Comparison of ENCODE assay signal across 8 cellular contexts in the genomic region with DNA sequence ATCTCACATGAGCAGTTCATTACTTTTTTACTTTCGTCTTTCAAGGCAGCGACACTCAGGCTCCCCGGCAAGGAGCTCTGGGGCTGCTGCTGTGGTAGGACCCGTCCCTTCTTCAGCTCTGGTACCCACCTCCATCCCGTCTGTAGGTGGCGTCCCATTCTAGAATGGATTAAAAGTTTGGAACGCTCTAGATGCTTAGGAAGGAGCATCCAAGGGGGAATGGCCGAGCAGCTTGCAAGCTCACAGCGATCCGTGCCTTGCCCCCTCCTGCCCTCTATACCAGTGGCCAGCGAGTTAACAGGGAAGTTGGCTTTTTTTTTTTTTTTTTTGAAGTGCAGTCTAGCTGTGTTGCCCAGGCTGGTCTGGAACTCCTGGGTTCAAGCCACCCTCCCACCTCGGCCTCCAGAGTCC. TPM values are rescaled to one million over a fixed set of nuclear protein-coding genes. Genes with fewer than 3 reads are reported as not detected.
DNase-seq lines count a peak whose midpoint lies in the region; ATAC-seq and TF ChIP-seq lines count a peak whose summit lies in the region.

No MANE protein-coding gene starts in this region.

- no peaks in the 10 kb centered on the region for H3K79me1 ChIP-seq in IMR-90 (ENCODE audit: low read depth in 1 of 2, low read length in 2 of 2)

- H4K5ac ChIP-seq in IMR-90 (ENCODE audit: low read depth, low read length), result no peak overlapping the region

- dilution Hi-C loops in IMR-90 (cut with HindIII; ENCODE audit: low sequenced_read_pairs, unreplicated experiment), result no loop called here

- no peak overlapping the region for H2BK15ac ChIP-seq in IMR-90 (ENCODE audit: low read depth, low read length)

- TF ChIP-seq CTCF in IMR-90 (conservative IDR thresholded peaks at IDR 0.05; ENCODE audit: low read depth, low read length), result peak; percentile 41
- peak; percentile 56 for TF ChIP-seq CTCF in astrocyte of the spinal cord (IDR thresholded peaks at IDR 0.05; ENCODE audit: low read depth, low read length)

- H3K9ac ChIP-seq in IMR-90 (ENCODE audit: low read depth, low read length), result no peak overlapping the region

- no peak overlapping the region for H2BK5ac ChIP-seq in IMR-90 (ENCODE audit: low read depth, low read length, poor library complexity, severe bottlenecking)

- POLR2A ChIA-PET in IMR-90 (lab: Charles Lee; ENCODE audit: unreplicated experiment), result no interaction called here

- H2AK5ac ChIP-seq in IMR-90 (ENCODE audit: low read depth, low read length), result no peak overlapping the region

- no peak overlapping the region for H3K14ac ChIP-seq in IMR-90 (replicated peaks; ENCODE audit: low read depth, low read length)

- H3K4me3 ChIP-seq in IMR-90 (ENCODE audit: insufficient read depth, low read depth, low read length), result no peak overlapping the region
- no peak overlapping the region for H3K4me3 ChIP-seq in astrocyte of the spinal cord (ENCODE audit: low read depth, low read length)
- no peak overlapping the region for H3K4me3 ChIP-seq in muscle layer of duodenum (ENCODE audit: low read depth in 1 of 2, low read length in 2 of 2)

- H4K91ac ChIP-seq in IMR-90 (ENCODE audit: insufficient read depth, low read depth, low read length), result no peak overlapping the region

- no peak overlapping the region for H2AFZ ChIP-seq in IMR-90 (replicated peaks; ENCODE audit: low read length, poor library complexity)

- H2AK9ac ChIP-seq in IMR-90 (replicated peaks; ENCODE audit: low read depth, low read length, poor library complexity), result peak overlapping the region; percentile 46

- H3K36me3 ChIP-seq in IMR-90 (ENCODE audit: control insufficient read depth, insufficient read depth, low read length) (peaks cover 5% of the 10 kb centered on the region; the same call in 1 of the 2 replicates), muscle layer of duodenum (ENCODE audit: control insufficient read depth in 1 of 2, insufficient read depth in 2 of 2, low read length in 2 of 2) (peaks cover 0 to 29% of the 10 kb centered on the region in 2 donors)

- no peaks in the 10 kb centered on the region for H3K9me1 ChIP-seq in IMR-90 (ENCODE audit: insufficient read depth, low read length)

- H3K27me3 ChIP-seq in IMR-90 (ENCODE audit: control insufficient read depth, insufficient read depth, low read length) (no peaks in the 10 kb centered on the region), muscle layer of duodenum (ENCODE audit: low read depth, low read length) (no peaks in the 10 kb centered on the region)

- H4K8ac ChIP-seq in IMR-90 (ENCODE audit: low read depth in 2 of 2, low read length in 2 of 2), result no peak overlapping the region

- H3K4me1 ChIP-seq in IMR-90 (ENCODE audit: control insufficient read depth, insufficient read depth, low read length), result peaks cover 3% of the 10 kb centered on the region; the same call in 1 of the 2 replicates
- peaks cover 2 to 6% of the 10 kb centered on the region in 2 donors for H3K4me1 ChIP-seq in muscle layer of duodenum (ENCODE audit: control insufficient read depth in 1 of 2, insufficient read depth in 2 of 2, low read length in 2 of 2)

- CTCF ChIA-PET in IMR-90 (lab: Yijun Ruan, JAX), result interaction anchor here (0.6 to 1.8 kb wide), 4 partner anchors 10 to 224 kb away, joined by 3 to 6 read pairs (median 4); no protein-coding TSS in a partner anchor

- peak; percentile 25 to 32 for DNase-seq in activated T-cell treated with anti-CD3 and anti-CD28 coated beads, Interleukin-2, amount 50 U/mL, for 48 hours
- DNase-seq in activated T-cell treated with anti-CD3 and anti-CD28 coated beads for 4 hours (no peak), IMR-90 (peak; percentile 43), astrocyte of the spinal cord (ENCODE audit: low read depth, low spot score) (peak; percentile 45), COLO668 (lab: John Stamatoyannopoulos, UW; ENCODE audit: unreplicated experiment) (no peak), NCI-H226 (no peak)
- no peak for DNase-seq in activated effector memory CD4-positive, alpha-beta T cell treated with anti-CD3 and anti-CD28 coated beads, Interleukin-2, amount 50 U/mL, for 16 hours

- H3K18ac ChIP-seq in IMR-90 (ENCODE audit: low read depth, low read length), result no peak overlapping the region

- H3K23ac ChIP-seq in IMR-90 (ENCODE audit: low read depth, low read length), result no peak overlapping the region

- H3K9me3 ChIP-seq in IMR-90 (ENCODE audit: control insufficient read depth, insufficient read depth, low read length), result no peaks in the 10 kb centered on the region
- no peaks in the 10 kb centered on the region for H3K9me3 ChIP-seq in muscle layer of duodenum (ENCODE audit: control insufficient read depth in 1 of 2, low read length in 2 of 2)

- H2BK120ac ChIP-seq in IMR-90 (ENCODE audit: low read depth, low read length), result no peak overlapping the region

- ATAC-seq in IMR-90 (ENCODE audit: low read depth), result peak; percentile 61

- no peak overlapping the region for H3K56ac ChIP-seq in IMR-90 (ENCODE audit: extremely low read depth, insufficient read depth, low read length)

- no peak overlapping the region for H2BK20ac ChIP-seq in IMR-90 (ENCODE audit: low read depth, low read length)

- no peak overlapping the region for H3K4ac ChIP-seq in IMR-90 (ENCODE audit: low read depth, low read length)

- peak; percentile 43 for TF ChIP-seq RAD21 in IMR-90 (IDR thresholded peaks at IDR 0.05; ENCODE audit: low read length)

- in situ Hi-C loops in IMR-90 (cut with MboI; ENCODE audit: low sequenced_read_pairs) (no loop called here), astrocyte of the spinal cord (cut with HindIII; ENCODE audit: low sequenced_read_pairs) (no loop called here)

- no TSS peak for BruUV-seq in IMR-90 (replicated peaks; lab: Mats Ljungman, UMichigan)

- WGBS in IMR-90 (ENCODE audit: extremely low coverage in 2 of 2, insufficient read length in 1 of 2), 2 experiments, result no CpG with 5 or more reads among the region's 12 CpGs

- no peak overlapping the region for H3K4me2 ChIP-seq in IMR-90 (ENCODE audit: low read depth, low read length)

- H4K20me1 ChIP-seq in IMR-90 (ENCODE audit: insufficient read depth, low read length), result no peaks in the 10 kb centered on the region; the same call in 1 of the 2 replicates

- H3K27ac ChIP-seq in IMR-90 (ENCODE audit: insufficient read depth, low read length) (no peak overlapping the region), muscle layer of duodenum (ENCODE audit: low read length) (peak overlapping the region; percentile 54)

- intact Hi-C loops in IMR-90 (cut with micrococcal nuclease), result no loop called here

- no peak for TF ChIP-seq POLR2A in IMR-90 (IDR thresholded peaks at IDR 0.05; ENCODE audit: low read depth, low read length)

TF ChIP-seq in IMR-90, 13 proteins besides CTCF, POLR2A, EP300 and RAD21:
- TF ChIP-seq BHLHE40 (IDR thresholded peaks at IDR 0.05; ENCODE audit: low read depth, low read length), result no peak
- TF ChIP-seq, protein P1, sequence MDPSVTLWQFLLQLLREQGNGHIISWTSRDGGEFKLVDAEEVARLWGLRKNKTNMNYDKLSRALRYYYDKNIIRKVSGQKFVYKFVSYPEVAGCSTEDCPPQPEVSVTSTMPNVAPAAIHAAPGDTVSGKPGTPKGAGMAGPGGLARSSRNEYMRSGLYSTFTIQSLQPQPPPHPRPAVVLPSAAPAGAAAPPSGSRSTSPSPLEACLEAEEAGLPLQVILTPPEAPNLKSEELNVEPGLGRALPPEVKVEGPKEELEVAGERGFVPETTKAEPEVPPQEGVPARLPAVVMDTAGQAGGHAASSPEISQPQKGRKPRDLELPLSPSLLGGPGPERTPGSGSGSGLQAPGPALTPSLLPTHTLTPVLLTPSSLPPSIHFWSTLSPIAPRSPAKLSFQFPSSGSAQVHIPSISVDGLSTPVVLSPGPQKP (IDR thresholded peaks at IDR 0.05; ENCODE audit: borderline replicate concordance, low read depth, low read length), result no peak
- no peak for TF ChIP-seq MXI1 (IDR thresholded peaks at IDR 0.05; ENCODE audit: borderline replicate concordance, low read depth, low read length)
- TF ChIP-seq SMC3 (IDR thresholded peaks at IDR 0.05; ENCODE audit: low read depth, low read length), result peak; percentile 35
- TF ChIP-seq MAFK (IDR thresholded peaks at IDR 0.05; ENCODE audit: low read depth, low read length), result no peak

RNA-seq across cellular contexts. Expression of a gene that starts 22.8 kb away (rescaled TPM):
- total RNA-seq in IMR-90 (2012; rRNA removed), result 5.6 and 6.1 TPM in 2 replicates
- polyA plus RNA-seq in IMR-90 (2012; rRNA removed), result 82.6 and 106 TPM in 2 replicates
- polyA plus RNA-seq in IMR-90 (2012; cell fraction: cytosol; rRNA removed), result 56.1 and 135 TPM in 2 replicates
- 100 and 222 TPM in 2 replicates for polyA plus RNA-seq in IMR-90 (2012; cell fraction: nucleus; rRNA removed; ENCODE audit: low replicate concordance)

RNA-seq across cellular contexts. Expression of a gene that starts 50.2 kb away (rescaled TPM):
- 5.0 and 6.7 TPM in 2 replicates for total RNA-seq in IMR-90 (2012; rRNA removed)
- 6.3 and 8.1 TPM in 2 replicates for polyA plus RNA-seq in IMR-90 (2012; rRNA removed)
- polyA plus RNA-seq in IMR-90 (2012; cell fraction: cytosol; rRNA removed), result 3.9 and 16.6 TPM in 2 replicates
- polyA plus RNA-seq in IMR-90 (2012; cell fraction: nucleus; rRNA removed; ENCODE audit: low replicate concordance), result 15.9 and 17.4 TPM in 2 replicates

RNA-seq across cellular contexts. Expression of a gene that starts 53.7 kb away (rescaled TPM):
- 5.8 and 6.8 TPM in 2 replicates for total RNA-seq in IMR-90 (2012; rRNA removed)
- polyA plus RNA-seq in IMR-90 (2012; rRNA removed), result 21.9 and 27.5 TPM in 2 replicates
- 19.5 and 22.3 TPM in 2 replicates for polyA plus RNA-seq in IMR-90 (2012; cell fraction: cytosol; rRNA removed)
- 62.8 and 177 TPM in 2 replicates for polyA plus RNA-seq in IMR-90 (2012; cell fraction: nucleus; rRNA removed; ENCODE audit: low replicate concordance)

Comparison
In these comparisons a context has a peak if more than half of its experiments do, and no peak if none do; other contexts are left out.
1. DNase-seq: peak in activated T-cell treated with anti-CD3 and anti-CD28 coated beads, Interleukin-2, amount 50 U/mL, for 48 hours (2 of 2), IMR-90 (single experiment) and astrocyte of the spinal cord (single experiment); none in activated T-cell treated with anti-CD3 and anti-CD28 coated beads for 4 hours (single experiment), activated effector memory CD4-positive, alpha-beta T cell treated with anti-CD3 and anti-CD28 coated beads, Interleukin-2, amount 50 U/mL, for 16 hours (single experiment), COLO668 (single experiment) and NCI-H226 (single experiment).